Comparison of ENCODE assay signal across 18 cellular contexts in the genomic region with DNA sequence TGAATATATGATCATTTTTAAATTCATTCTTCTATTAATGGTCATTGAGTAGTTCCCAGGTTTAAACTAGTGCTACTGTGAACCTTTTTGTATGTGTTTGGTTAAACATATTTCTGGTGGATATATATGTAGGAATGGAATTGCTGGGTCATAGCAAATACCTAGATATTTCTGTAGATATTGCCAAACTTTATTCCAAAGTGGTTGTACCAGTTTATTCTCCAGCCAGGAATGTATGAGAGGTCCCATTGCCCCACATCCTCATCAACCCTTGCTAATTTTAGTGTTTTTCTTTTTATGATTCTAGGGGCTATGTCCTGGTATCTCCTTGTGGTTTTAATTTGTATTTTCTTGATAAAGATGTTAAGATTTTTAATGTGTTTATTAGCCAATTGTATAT. TPM values are rescaled to one million over a fixed set of nuclear protein-coding genes. Genes with fewer than 3 reads are reported as not detected.
DNase-seq lines count a peak whose midpoint lies in the region; ATAC-seq and TF ChIP-seq lines count a peak whose summit lies in the region.
"Had no signal": no experiment of that assay in that cellular context is flagged by ENCODE, and none has a peak within 500 bp of the region (broad histone marks: within the 10 kb centered on the region; RNA-seq: fewer than 3 reads in every experiment).

No MANE protein-coding gene starts in this region.

- no peak overlapping the region for H2AFZ ChIP-seq in PC-9
- H2AFZ ChIP-seq: parathyroid adenoma had no signal

- H3K4me3 ChIP-seq in PC-9, result peak overlapping the region; percentile 94; the same call in 1 of the 2 replicates
- H3K4me3 ChIP-seq: cardiac muscle cell, gastroesophageal sphincter had no signal

- no peaks in the 10 kb centered on the region for H3K27me3 ChIP-seq in PC-9 (ENCODE audit: insufficient read depth, low read depth)
- H3K27me3 ChIP-seq: cardiac muscle cell, gastroesophageal sphincter had no signal

- TF ChIP-seq CTCF in PC-9 (conservative IDR thresholded peaks at IDR 0.05) (no peak), endothelial cell (IDR thresholded peaks at IDR 0.05; ENCODE audit: unreplicated experiment) (no peak), progenitor cell of endocrine pancreas (IDR thresholded peaks at IDR 0.05; ENCODE audit: unreplicated experiment) (no peak)

- peaks cover 25% of the 10 kb centered on the region for H3K36me3 Mint-ChIP-seq in activated CD4-positive, alpha-beta T cell treated with anti-CD3 and anti-CD28 coated beads for 36 hours (ENCODE audit: low read depth)
- peaks cover 14% of the 10 kb centered on the region for H3K36me3 Mint-ChIP-seq in activated CD4-positive, alpha-beta T cell treated with anti-CD3 and anti-CD28 coated beads, Interleukin-2, amount 10 ng/mL, durations not matched to agents 7 days and 5 days (ENCODE audit: low read depth)
- peaks cover 11% of the 10 kb centered on the region for H3K36me3 Mint-ChIP-seq in endothelial cell (ENCODE audit: low read depth, unreplicated experiment)
- peaks cover 18% of the 10 kb centered on the region for H3K36me3 Mint-ChIP-seq in progenitor cell of endocrine pancreas (ENCODE audit: insufficient read depth)

- H3K4me2 ChIP-seq in PC-9, result peak overlapping the region; percentile 94

- ATAC-seq in activated CD4-positive, alpha-beta T cell treated with anti-CD3 and anti-CD28 coated beads for 36 hours, result no peak
- ATAC-seq in GM21723 (IDR thresholded peaks at IDR 0.05; ENCODE audit: unreplicated experiment) (no peak), HG02588 (IDR thresholded peaks at IDR 0.05; ENCODE audit: unreplicated experiment) (no peak)
- ATAC-seq: gastroesophageal sphincter, SK-N-SH treated with all-trans-retinoic acid at 6 μM for 48 hours had no signal

- H3K4me1 Mint-ChIP-seq in activated CD4-positive, alpha-beta T cell treated with anti-CD3 and anti-CD28 coated beads for 36 hours, result peaks cover 50% of the 10 kb centered on the region
- H3K4me1 Mint-ChIP-seq in activated CD4-positive, alpha-beta T cell treated with anti-CD3 and anti-CD28 coated beads, Interleukin-2, amount 10 ng/mL, durations not matched to agents 7 days and 5 days, result peaks cover 28% of the 10 kb centered on the region
- H3K4me1 Mint-ChIP-seq in endothelial cell (ENCODE audit: unreplicated experiment) (peaks cover 30% of the 10 kb centered on the region), progenitor cell of endocrine pancreas (ENCODE audit: low read depth) (peaks cover 23% of the 10 kb centered on the region)

- no peaks in the 10 kb centered on the region for H3K9me3 ChIP-seq in PC-9 (ENCODE audit: insufficient read depth, low read depth)
- H3K9me3 ChIP-seq: gastroesophageal sphincter had no signal

- peaks cover 33% of the 10 kb centered on the region for H3K4me1 ChIP-seq in PC-9 (replicated peaks; ENCODE audit: insufficient read depth)

- H3K27me3 Mint-ChIP-seq in activated CD4-positive, alpha-beta T cell treated with anti-CD3 and anti-CD28 coated beads for 36 hours, result peaks cover 3% of the 10 kb centered on the region
- peaks cover 4% of the 10 kb centered on the region for H3K27me3 Mint-ChIP-seq in activated CD4-positive, alpha-beta T cell treated with anti-CD3 and anti-CD28 coated beads, Interleukin-2, amount 10 ng/mL, durations not matched to agents 7 days and 5 days
- H3K27me3 Mint-ChIP-seq in endothelial cell (ENCODE audit: unreplicated experiment) (peaks cover 10% of the 10 kb centered on the region), progenitor cell of endocrine pancreas (no peaks in the 10 kb centered on the region)

- peaks cover 89% of the 10 kb centered on the region for H3K79me2 ChIP-seq in PC-9 (ENCODE audit: low read depth)

- no peaks in the 10 kb centered on the region for H3K9me2 ChIP-seq in PC-9 (ENCODE audit: insufficient read depth)

- H4K20me1 ChIP-seq in PC-9 (ENCODE audit: insufficient read depth), result peaks cover 12% of the 10 kb centered on the region

- intact Hi-C loops in activated CD4-positive, alpha-beta T cell treated with anti-CD3 and anti-CD28 coated beads for 36 hours (cut with DNase I, micrococcal nuclease), result no loop called here
- intact Hi-C loops in PC-9 (cut with micrococcal nuclease; ENCODE audit: unreplicated experiment), result no loop called here

- 0 out of 2 replicates have a peak overlapping the region, but pooled peaks have one; percentile 21 for H3K27ac ChIP-seq in PC-9
- H3K27ac ChIP-seq: parathyroid adenoma had no signal

- POLR2A ChIA-PET in activated CD4-positive, alpha-beta T cell treated with anti-CD3 and anti-CD28 coated beads for 36 hours (lab: Charles Lee), result interaction anchor here (0.7 to 1.1 kb wide), 2 partner anchors 217 to 254 kb away, joined by 3 to 5 read pairs; no protein-coding TSS in a partner anchor
- POLR2A ChIA-PET in activated CD4-positive, alpha-beta T cell treated with anti-CD3 and anti-CD28 coated beads, Interleukin-2, amount 10 ng/mL, durations not matched to agents 7 days and 5 days (lab: Charles Lee), result no interaction called here
- POLR2A ChIA-PET in PC-9 (lab: Charles Lee; ENCODE audit: unreplicated experiment), result interaction anchor here (0.7 kb wide), 1 partner anchor 1180 kb away, joined by 6 read pairs; the partner anchor contains the start of gene CDK17

- H3K9me3 Mint-ChIP-seq in activated CD4-positive, alpha-beta T cell treated with anti-CD3 and anti-CD28 coated beads for 36 hours (ENCODE audit: low read depth), result no peaks in the 10 kb centered on the region
- peaks cover 2% of the 10 kb centered on the region for H3K9me3 Mint-ChIP-seq in activated CD4-positive, alpha-beta T cell treated with anti-CD3 and anti-CD28 coated beads, Interleukin-2, amount 10 ng/mL, durations not matched to agents 7 days and 5 days
- H3K9me3 Mint-ChIP-seq in endothelial cell (ENCODE audit: unreplicated experiment) (no peaks in the 10 kb centered on the region), progenitor cell of endocrine pancreas (ENCODE audit: low read depth) (no peaks in the 10 kb centered on the region)

- BruUV-seq in PC-9 (replicated peaks; lab: Mats Ljungman, UMichigan), result no TSS peak

- DNase-seq in activated CD4-positive, alpha-beta T cell treated with anti-CD3 and anti-CD28 coated beads for 36 hours, result no peak
- DNase-seq in activated CD4-positive, alpha-beta T cell treated with anti-CD3 and anti-CD28 coated beads, Interleukin-2, amount 10 ng/mL, durations not matched to agents 7 days and 5 days, result no peak
- DNase-seq in PC-9 (peak in 1 of 2 experiments; percentile 77), endothelial cell (ENCODE audit: low spot score) (no peak), progenitor cell of endocrine pancreas (ENCODE audit: low spot score, unreplicated experiment) (no peak)
- no peak for DNase-seq in stimulated activated CD4-positive, alpha-beta T cell treated with anti-CD3 and anti-CD28 coated beads, Interleukin-2, amount 100 ng/mL, for 24 hours
- DNase-seq: 8988T; activated effector memory CD4-positive, alpha-beta T cell treated with anti-CD3 and anti-CD28 coated beads, Interleukin-2, amount 50 U/mL, for 16 hours; erythroblast; NCI-H1105; NCI-H510A; stimulated activated naive CD4-positive, alpha-beta T cell treated with Interleukin-2 at 50 U/mL for 16 hours had no signal

- peaks cover 23% of the 10 kb centered on the region for H3F3A ChIP-seq in PC-9 (ENCODE audit: insufficient read depth, low read depth)

- H3K4me3 Mint-ChIP-seq in activated CD4-positive, alpha-beta T cell treated with anti-CD3 and anti-CD28 coated beads for 36 hours, result no peak overlapping the region
- no peak overlapping the region for H3K4me3 Mint-ChIP-seq in activated CD4-positive, alpha-beta T cell treated with anti-CD3 and anti-CD28 coated beads, Interleukin-2, amount 10 ng/mL, durations not matched to agents 7 days and 5 days
- H3K4me3 Mint-ChIP-seq in endothelial cell (ENCODE audit: unreplicated experiment), result peak overlapping the region; percentile 57
- peak overlapping the region; percentile 30 for H3K4me3 Mint-ChIP-seq in progenitor cell of endocrine pancreas (ENCODE audit: low read depth)

- H3K27ac Mint-ChIP-seq in activated CD4-positive, alpha-beta T cell treated with anti-CD3 and anti-CD28 coated beads for 36 hours, result peak overlapping the region; percentile 37
- H3K27ac Mint-ChIP-seq in activated CD4-positive, alpha-beta T cell treated with anti-CD3 and anti-CD28 coated beads, Interleukin-2, amount 10 ng/mL, durations not matched to agents 7 days and 5 days, result no peak overlapping the region
- H3K27ac Mint-ChIP-seq in endothelial cell (ENCODE audit: unreplicated experiment) (no peak overlapping the region), progenitor cell of endocrine pancreas (peak overlapping the region; percentile 11)

- CTCF ChIA-PET in activated CD4-positive, alpha-beta T cell treated with anti-CD3 and anti-CD28 coated beads for 36 hours (lab: Charles Lee), result no interaction called here
- CTCF ChIA-PET in activated CD4-positive, alpha-beta T cell treated with anti-CD3 and anti-CD28 coated beads, Interleukin-2, amount 10 ng/mL, durations not matched to agents 7 days and 5 days (lab: Charles Lee), result interaction anchor here (0.6 kb wide), 1 partner anchor 46 kb away, joined by 3 read pairs; no protein-coding TSS in a partner anchor
- CTCF ChIA-PET in PC-9 (lab: Charles Lee), result no interaction called here

- H3K36me3 ChIP-seq in PC-9 (ENCODE audit: low read depth), result peaks cover 31% of the 10 kb centered on the region
- H3K36me3 ChIP-seq: cardiac muscle cell had no signal

RNA-seq across cellular contexts. Expression of gene VEZT, which starts 3.1 kb away (rescaled TPM):
- 10 to 100 TPM; 55.8 to 72.7 TPM for total RNA-seq in activated CD4-positive, alpha-beta T cell treated with anti-CD3 and anti-CD28 coated beads for 36 hours
- 10 to 100 TPM; 33.3 to 41.7 TPM for total RNA-seq in activated CD4-positive, alpha-beta T cell treated with anti-CD3 and anti-CD28 coated beads, Interleukin-2, amount 10 ng/mL, durations not matched to agents 7 days and 5 days
- total RNA-seq in PC-9 (2021) (35.2 and 46.8 TPM in 2 replicates), endothelial cell (ENCODE audit: unreplicated experiment) (89.9 TPM), progenitor cell of endocrine pancreas (126 and 132 TPM in 2 replicates)

RNA-seq across cellular contexts. Expression of gene FGD6, which starts 3.5 kb away (rescaled TPM):
- 1 to 10 TPM; 1.1 to 1.3 TPM for total RNA-seq in activated CD4-positive, alpha-beta T cell treated with anti-CD3 and anti-CD28 coated beads for 36 hours
- under 1 TPM; 0.56 to 0.69 TPM for total RNA-seq in activated CD4-positive, alpha-beta T cell treated with anti-CD3 and anti-CD28 coated beads, Interleukin-2, amount 10 ng/mL, durations not matched to agents 7 days and 5 days
- 18.1 and 22.0 TPM in 2 replicates for total RNA-seq in PC-9 (2021)
- total RNA-seq in endothelial cell (ENCODE audit: unreplicated experiment), result 35.4 TPM
- total RNA-seq in progenitor cell of endocrine pancreas, result 62.7 and 68.2 TPM in 2 replicates

Comparison
In these comparisons a context has a peak if more than half of its experiments do, and no peak if none do; other contexts are left out.
1. H3K27ac Mint-ChIP-seq: peak in activated CD4-positive, alpha-beta T cell treated with anti-CD3 and anti-CD28 coated beads for 36 hours (single experiment) and progenitor cell of endocrine pancreas (single experiment); none in activated CD4-positive, alpha-beta T cell treated with anti-CD3 and anti-CD28 coated beads, Interleukin-2, amount 10 ng/mL, durations not matched to agents 7 days and 5 days (single experiment) and endothelial cell (single experiment).
2. H3K4me3 Mint-ChIP-seq: peak in endothelial cell (single experiment) and progenitor cell of endocrine pancreas (single experiment); none in activated CD4-positive, alpha-beta T cell treated with anti-CD3 and anti-CD28 coated beads for 36 hours (single experiment) and activated CD4-positive, alpha-beta T cell treated with anti-CD3 and anti-CD28 coated beads, Interleukin-2, amount 10 ng/mL, durations not matched to agents 7 days and 5 days (single experiment).